ENCODE assay signal across 8 cellular contexts in genomic region chr22:30386960-30387848, GRCh38. TPM values are rescaled to one million over a fixed set of nuclear protein-coding genes. Genes with fewer than 3 reads are reported as not detected.
A peak's percentile ranks its signal among the peaks of the same experiment; 100 is the strongest.
DNase-seq lines count a peak whose midpoint lies in the region; ATAC-seq and TF ChIP-seq lines count a peak whose summit lies in the region.

Gene RNF215, minus strand, starts transcription at chr22:30387411. Its CDS starts 98 bp downstream, at chr22:30387313.

- H3K9me3 Mint-ChIP-seq in activated CD4-positive, alpha-beta T cell treated with anti-CD3 and anti-CD28 coated beads, Interleukin-2, amount 10 ng/mL, durations not matched to agents 7 days and 5 days, result no peaks in the 10 kb centered on the region

- H3K4me1 ChIP-seq in left lung, result peaks cover 8 to 16% of the 10 kb centered on the region in 2 donors

- CTCF ChIA-PET in activated CD4-positive, alpha-beta T cell treated with anti-CD3 and anti-CD28 coated beads, Interleukin-2, amount 10 ng/mL, durations not matched to agents 7 days and 5 days (lab: Charles Lee), result interaction anchor here (0.6 to 8.3 kb wide), 34 partner anchors 10 to 711 kb away, joined by 3 to 71 read pairs (median 4); partner anchors contain the start of genes CASTOR1, CCDC157, MTFP1 and SEC14L2

- no peaks in the 10 kb centered on the region for H3K27me3 ChIP-seq in left lung

- no peaks in the 10 kb centered on the region for H3K9me3 ChIP-seq in left lung

- intact Hi-C loops in left lung (cut with DNase I), result loop anchor here (5.0 to 10.0 kb wide), 3 partner anchors 100 to 122 kb away; partner anchors contain the start of genes CASTOR1 (in 2 of the 2) and OSM (in 1 of the 2)

- H3K4me1 Mint-ChIP-seq in activated CD4-positive, alpha-beta T cell treated with anti-CD3 and anti-CD28 coated beads, Interleukin-2, amount 10 ng/mL, durations not matched to agents 7 days and 5 days, result peaks cover 29% of the 10 kb centered on the region

- DNase-seq in NK-92 treated with Interleukin-12 subunit alpha and Interleukin-12 subunit beta, amount 100 ng/mL, for 24 hours (lab: John Stamatoyannopoulos, UW), result peak; percentile 62
- no peak for DNase-seq in NK-92 (lab: John Stamatoyannopoulos, UW; ENCODE audit: unreplicated experiment)
- DNase-seq in NCI-H345 treated with DMSO at 0.1 percent for 48 hours (lab: John Stamatoyannopoulos, UW; ENCODE audit: unreplicated experiment), result peak; percentile 31
- peak; percentile 75 for DNase-seq in activated CD4-positive, alpha-beta T cell treated with anti-CD3 and anti-CD28 coated beads, Interleukin-2, amount 10 ng/mL, durations not matched to agents 7 days and 5 days
- DNase-seq in dedifferentiated amniotic fluid mesenchymal stem cell (ENCODE audit: extremely low spot score), result peak; percentile 46
- peak; percentile 83 to 97 for DNase-seq in left lung
- peak; percentile 66 for DNase-seq in stimulated activated CD4-positive, alpha-beta T cell treated with anti-CD3 and anti-CD28 coated beads, Interleukin-2, amount 100 ng/mL, for 4 hours (ENCODE audit: low read depth)

- POLR2A ChIA-PET in activated CD4-positive, alpha-beta T cell treated with anti-CD3 and anti-CD28 coated beads, Interleukin-2, amount 10 ng/mL, durations not matched to agents 7 days and 5 days (lab: Charles Lee), result interaction anchor here (0.6 kb wide), 4 partner anchors 16 to 140 kb away, joined by 3 read pairs; partner anchors contain the start of gene LIF

- peak within 1 kb of the TSS in 1 of 2 donors; percentile 26 for H3K27ac ChIP-seq in left lung

- peak within 1 kb of the TSS; percentile 88 for H3K27ac Mint-ChIP-seq in activated CD4-positive, alpha-beta T cell treated with anti-CD3 and anti-CD28 coated beads, Interleukin-2, amount 10 ng/mL, durations not matched to agents 7 days and 5 days

- H3K4me3 ChIP-seq in left lung, result peak within 1 kb of the TSS; percentile 50 to 51

- peaks cover 0 to 7% of the 10 kb centered on the region in 2 donors for H3K36me3 ChIP-seq in left lung

- H3K4me3 Mint-ChIP-seq in activated CD4-positive, alpha-beta T cell treated with anti-CD3 and anti-CD28 coated beads, Interleukin-2, amount 10 ng/mL, durations not matched to agents 7 days and 5 days, result peak within 1 kb of the TSS; percentile 77

- no peaks in the 10 kb centered on the region for H3K36me3 Mint-ChIP-seq in activated CD4-positive, alpha-beta T cell treated with anti-CD3 and anti-CD28 coated beads, Interleukin-2, amount 10 ng/mL, durations not matched to agents 7 days and 5 days (ENCODE audit: low read depth)

- TF ChIP-seq CTCF in left lung (IDR thresholded peaks at IDR 0.05), result peak; percentile 97

- peak; percentile 74 for ATAC-seq in HG03039 (IDR thresholded peaks at IDR 0.05; ENCODE audit: unreplicated experiment)
- ATAC-seq in left lung, result peak; percentile 97

- H3K27me3 Mint-ChIP-seq in activated CD4-positive, alpha-beta T cell treated with anti-CD3 and anti-CD28 coated beads, Interleukin-2, amount 10 ng/mL, durations not matched to agents 7 days and 5 days, result no peaks in the 10 kb centered on the region

RNA-seq across cellular contexts. Expression of gene RNF215, which starts in this region (rescaled TPM):
- total RNA-seq in activated CD4-positive, alpha-beta T cell treated with anti-CD3 and anti-CD28 coated beads, Interleukin-2, amount 10 ng/mL, durations not matched to agents 7 days and 5 days, result 1 to 10 TPM; 9.8 to 9.9 TPM
- 10 to 100 TPM; 14.6 to 19.0 TPM for total RNA-seq in left lung
